ENCODE assay signal across 14 cellular contexts in genomic region chrX:150759568-150760416, GRCh38.
DNase-seq lines count a peak whose midpoint lies in the region; ATAC-seq and TF ChIP-seq lines count a peak whose summit lies in the region.
"Had no signal": no experiment of that assay in that cellular context is flagged by ENCODE, and none has a peak within 500 bp of the region (broad histone marks: within the 10 kb centered on the region; RNA-seq: fewer than 3 reads in every experiment).

No MANE protein-coding gene starts in this region.

- H3K18ac ChIP-seq in trophoblast cell (ENCODE audit: low read length), result no peak overlapping the region

- ATAC-seq in memory B cell (ENCODE audit: low read depth), result no peak

- no peak overlapping the region for H4K12ac ChIP-seq in trophoblast cell (ENCODE audit: low read depth, low read length)

- no peak for TF ChIP-seq CTCF in HEK293 (tag by site-specific recombination; IDR thresholded peaks at IDR 0.05)

- H3K36me3 ChIP-seq in HEK293 (ENCODE audit: control insufficient read depth in 2 of 2, insufficient read depth in 1 of 2, low read length in 2 of 2) (peaks cover 3 to 27% of the 10 kb centered on the region in 2 experiments; a peak in 2 of 3 replicates), trophoblast cell (ENCODE audit: control insufficient read depth in 1 of 2, insufficient read depth in 2 of 2, low read length in 2 of 2) (peaks cover 10 to 26% of the 10 kb centered on the region in 2 experiments)

- DNase-seq in activated CD8-positive, alpha-beta memory T cell treated with anti-CD3 and anti-CD28 coated beads for 24 hours, result peak; percentile 42
- no peak for DNase-seq in activated CD8-positive, alpha-beta memory T cell treated with anti-CD3 and anti-CD28 coated beads, Interleukin-2, amount 50 U/mL, for 4 hours
- DNase-seq in ELF-1 (ENCODE audit: low read depth, low spot score) (peak; percentile 49), memory B cell (ENCODE audit: low spot score in 2 of 2) (no peak), NCI-H2107 (lab: John Stamatoyannopoulos, UW) (no peak), trophoblast cell (no peak), NCI-H345 (lab: John Stamatoyannopoulos, UW) (no peak)
- DNase-seq: AML-193; CD4-positive, CD25-positive, alpha-beta regulatory T cell; DMS79; IMR-90 had no signal

- no peak overlapping the region for H4K8ac ChIP-seq in trophoblast cell (ENCODE audit: low read depth, low read length)

- peak overlapping the region; percentile 72 for H3K27ac Mint-ChIP-seq in memory B cell

- H2BK120ac ChIP-seq in trophoblast cell (ENCODE audit: insufficient read depth, low read length, poor library complexity), result no peak overlapping the region

- H3K27ac ChIP-seq in HEK293 (ENCODE audit: extremely low read depth, low read depth, low read length) (no peak overlapping the region), trophoblast cell (ENCODE audit: low read depth, low read length) (no peak overlapping the region)
- H3K27ac ChIP-seq: 22Rv1; BLaER1 treated with 17β-estradiol and CSF1 and Interleukin-3, amounts not matched to agents 10 nM and 100 nM had no signal

- peaks cover 9% of the 10 kb centered on the region for H3K36me3 Mint-ChIP-seq in memory B cell

- no peak overlapping the region for H3K4me3 Mint-ChIP-seq in memory B cell
- H3K4me3 Mint-ChIP-seq: CD4-positive, CD25-positive, alpha-beta regulatory T cell had no signal

- H2AFZ ChIP-seq in trophoblast cell (ENCODE audit: insufficient read depth, low read length, poor library complexity), result no peak overlapping the region

- peaks cover 2% of the 10 kb centered on the region for H3K4me1 Mint-ChIP-seq in memory B cell
- H3K4me1 Mint-ChIP-seq: CD4-positive, CD25-positive, alpha-beta regulatory T cell had no signal

- H3K27me3 ChIP-seq in trophoblast cell (ENCODE audit: insufficient read depth, low read length), result no peaks in the 10 kb centered on the region
- H3K27me3 ChIP-seq: BLaER1 treated with 17β-estradiol and CSF1 and Interleukin-3, amounts not matched to agents 10 nM and 100 nM had no signal

- no peak overlapping the region for H3K23ac ChIP-seq in trophoblast cell (ENCODE audit: low read length)

- H2BK5ac ChIP-seq in trophoblast cell (ENCODE audit: low read depth, low read length, poor library complexity), result no peak overlapping the region

- H3K4me2 ChIP-seq in trophoblast cell (ENCODE audit: low read length), result no peak overlapping the region
- H3K4me2 ChIP-seq: BLaER1 treated with 17β-estradiol and CSF1 and Interleukin-3, amounts not matched to agents 10 nM and 100 nM had no signal

- no peak overlapping the region for H2BK12ac ChIP-seq in trophoblast cell (ENCODE audit: low read length)

- no peak overlapping the region for H3K14ac ChIP-seq in trophoblast cell (ENCODE audit: low read length)

- H3K4me3 ChIP-seq in HEK293 (ENCODE audit: low read depth, low read length) (no peak overlapping the region), trophoblast cell (ENCODE audit: low read depth, low read length) (no peak overlapping the region)
- H3K4me3 ChIP-seq: BLaER1 treated with 17β-estradiol and CSF1 and Interleukin-3, amounts not matched to agents 10 nM and 100 nM had no signal

- CTCF ChIA-PET in HEK293 (lab: Yijun Ruan, JAX), result no interaction called here

- H3K79me1 ChIP-seq in trophoblast cell (ENCODE audit: low read length), result no peaks in the 10 kb centered on the region

- H3K4ac ChIP-seq in trophoblast cell (ENCODE audit: low read depth, low read length), result no peak overlapping the region

- H3K4me1 ChIP-seq in HEK293 (ENCODE audit: control insufficient read depth, insufficient read depth, low read length) (no peaks in the 10 kb centered on the region), trophoblast cell (ENCODE audit: control insufficient read depth in 1 of 2, insufficient read depth in 2 of 2, low read length in 2 of 2) (peaks cover 0 to 3% of the 10 kb centered on the region in 2 experiments)
- H3K4me1 ChIP-seq: BLaER1 treated with 17β-estradiol and CSF1 and Interleukin-3, amounts not matched to agents 10 nM and 100 nM had no signal

- H3K79me2 ChIP-seq in trophoblast cell (ENCODE audit: control insufficient read depth, insufficient read depth, low read length, poor library complexity), result no peaks in the 10 kb centered on the region

- H3K9me3 ChIP-seq in HEK293 (ENCODE audit: control insufficient read depth, insufficient read depth, low read depth, low read length) (no peaks in the 10 kb centered on the region), trophoblast cell (ENCODE audit: insufficient read depth, low read depth, low read length) (no peaks in the 10 kb centered on the region)
- H3K9me3 ChIP-seq: BLaER1 treated with 17β-estradiol and CSF1 and Interleukin-3, amounts not matched to agents 10 nM and 100 nM had no signal

- H3K27me3 Mint-ChIP-seq in memory B cell, result no peaks in the 10 kb centered on the region
- H3K27me3 Mint-ChIP-seq: CD4-positive, CD25-positive, alpha-beta regulatory T cell had no signal

- H4K91ac ChIP-seq in trophoblast cell (ENCODE audit: low read depth, low read length), result no peak overlapping the region

- H3K9ac ChIP-seq in trophoblast cell (ENCODE audit: low read length), result no peak overlapping the region
- H3K9ac ChIP-seq: BLaER1 treated with 17β-estradiol and CSF1 and Interleukin-3, amounts not matched to agents 10 nM and 100 nM had no signal

- H2AK5ac ChIP-seq in trophoblast cell (ENCODE audit: low read length), result no peak overlapping the region

- POLR2A ChIA-PET in HEK293 (lab: Yijun Ruan, JAX), result no interaction called here

- no CpG with 5 or more reads among the region's 22 CpGs for WGBS in trophoblast cell (ENCODE audit: extremely low coverage, insufficient coverage, insufficient read length)

- H3K9me3 Mint-ChIP-seq in memory B cell, result no peaks in the 10 kb centered on the region
- H3K9me3 Mint-ChIP-seq: CD4-positive, CD25-positive, alpha-beta regulatory T cell had no signal

TF ChIP-seq in HEK293, 187 proteins besides CTCF, POLR2A, EP300 and RAD21:
- TF ChIP-seq ZNF221 (tag by site-specific recombination; IDR thresholded peaks at IDR 0.05; ENCODE audit: borderline replicate concordance), result no peak
- peak; percentile 58 for TF ChIP-seq ZNF335 (tag by site-specific recombination; conservative IDR thresholded peaks at IDR 0.05)
- TF ChIP-seq ZNF792 (tag by site-specific recombination; IDR thresholded peaks at IDR 0.05), result no peak
- peak; percentile 60; the same call in 1 of the 2 replicates for TF ChIP-seq SCRT1 (tag by site-specific recombination; IDR thresholded peaks at IDR 0.05; ENCODE audit: borderline replicate concordance)
- TF ChIP-seq SCRT2 (tag by site-specific recombination; IDR thresholded peaks at IDR 0.05), result peak; percentile 68
- no peak for TF ChIP-seq ZNF473 (tag by site-specific recombination; IDR thresholded peaks at IDR 0.05)
- TF ChIP-seq GLIS1 (tag by site-specific recombination; IDR thresholded peaks at IDR 0.05), result peak; percentile 30; the same call in 1 of the 2 replicates
TF ChIP-seq in HEK293: peak in this region for 4.

Comparison
In these comparisons a context has a peak if more than half of its experiments do, and no peak if none do; other contexts are left out.
1. DNase-seq: peak in activated CD8-positive, alpha-beta memory T cell treated with anti-CD3 and anti-CD28 coated beads for 24 hours (single experiment) and ELF-1 (single experiment); none in activated CD8-positive, alpha-beta memory T cell treated with anti-CD3 and anti-CD28 coated beads, Interleukin-2, amount 50 U/mL, for 4 hours (single experiment), memory B cell (0 of 2), NCI-H2107 (single experiment), trophoblast cell (0 of 2) and NCI-H345 (single experiment).